9 cellular contexts compared by ENCODE assay signal in the genomic region with DNA sequence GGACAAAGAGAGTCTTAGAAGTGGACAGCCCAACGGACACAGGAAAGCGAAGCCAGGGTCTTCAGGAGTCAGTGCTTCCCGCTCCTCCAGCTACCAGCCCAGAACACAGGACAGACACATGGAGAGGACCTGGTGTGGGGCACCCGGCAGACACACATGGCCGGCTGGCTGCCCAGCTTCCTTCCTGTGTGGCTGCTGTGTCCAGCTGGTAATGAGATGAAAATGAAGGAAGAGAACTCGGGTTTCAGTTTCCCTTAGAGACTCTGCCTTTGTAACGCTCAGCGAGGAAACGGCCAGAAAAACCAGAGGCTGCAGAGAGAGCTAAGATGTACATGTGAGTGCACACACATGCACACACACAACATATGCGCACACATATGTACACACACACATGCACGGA.
A peak's percentile ranks its signal among the peaks of the same experiment; 100 is the strongest.
DNase-seq lines count a peak whose midpoint lies in the region; ATAC-seq and TF ChIP-seq lines count a peak whose summit lies in the region.
"Had no signal": no experiment of that assay in that cellular context is flagged by ENCODE, and none has a peak within 500 bp of the region (broad histone marks: within the 10 kb centered on the region; RNA-seq: fewer than 3 reads in every experiment).

No MANE protein-coding gene starts in this region.

- H3K9me3 ChIP-seq in HAP-1: no peaks in the 10 kb centered on the region

- H3K4me1 ChIP-seq in HAP-1: no peaks in the 10 kb centered on the region

- ATAC-seq in GM21390 (IDR thresholded peaks at IDR 0.05; ENCODE audit: unreplicated experiment): peak; percentile 64
- peak; percentile 53 for ATAC-seq in left lobe of liver
- ATAC-seq: HCT116 had no signal

- no peak for TF ChIP-seq CTCF in GM12864 (IDR thresholded peaks at IDR 0.05; ENCODE audit: low read depth, low read length, missing control alignments)

- in situ Hi-C loops in KBM-7 (cut with MboI; ENCODE audit: low pct_unique_long_range_greater_than_20kb, low sequenced_read_pairs): no loop called here
- in situ Hi-C loops in HAP-1 (cut with MboI; ENCODE audit: low sequenced_read_pairs): no loop called here

- H3K4me3 ChIP-seq in GM12864 (ENCODE audit: low read depth, low read length): peak overlapping the region; percentile 54
- no peak overlapping the region for H3K4me3 ChIP-seq in HAP-1

- H3K36me3 ChIP-seq in HAP-1 (replicated peaks): no peaks in the 10 kb centered on the region; the same call in 1 of the 2 replicates

- H3K27me3 ChIP-seq in HAP-1 (ENCODE audit: low read depth): no peaks in the 10 kb centered on the region

- DNase-seq in GM12864 (ENCODE audit: low read depth) (no peak), KBM-7 (peak; percentile 27), left lobe of liver (ENCODE audit: low spot score) (no peak), DMS 273 treated with DMSO at 0.1 percent for 48 hours (lab: John Stamatoyannopoulos, UW) (no peak), HAP-1 (ENCODE audit: low spot score in 2 of 2) (no peak), NCI-H2171 treated with DMSO at 0.1 percent for 48 hours (lab: John Stamatoyannopoulos, UW) (no peak), SHP77 treated with DMSO at 0.1 percent for 48 hours (lab: John Stamatoyannopoulos, UW) (no peak)
